ENCODE assay signal across 21 cellular contexts in genomic region chr12:32847287-32847686, GRCh38. TPM values are rescaled to one million over a fixed set of nuclear protein-coding genes. Genes with fewer than 3 reads are reported as not detected.
"Had no signal": no experiment of that assay in that cellular context is flagged by ENCODE, and none has a peak within 500 bp of the region (broad histone marks: within the 10 kb centered on the region; RNA-seq: fewer than 3 reads in every experiment).

No MANE protein-coding gene starts in this region.

- DNase-seq: Kasumi-1, MM.1S, NCI-H1092 treated with DMSO at 0.1 percent for 48 hours, NCI-H1436, NCI-H187, NCI-H2029, NCI-H2081 treated with DMSO at 0.1 percent for 48 hours, NCI-H2171, NCI-H226, NCI-H446, NCI-H510A, NCI-H524 treated with DMSO at 0.1 percent for 48 hours, NCI-H69, NCI-H774, RPMI8226, SHP77, SK-N-SH, SW 1271 had no signal

- ATAC-seq: K562 had no signal

- H3K4me3 ChIP-seq: K562 had no signal

- H3K9me3 ChIP-seq: SK-N-SH had no signal

- H3K27ac ChIP-seq: KMS-11 had no signal

RNA-seq across cellular contexts. Expression of gene PKP2, which starts 49.3 kb away (rescaled TPM):
- total RNA-seq: SK-MEL-5 had no signal
